2 cellular contexts compared by ENCODE assay signal in the genomic region with DNA sequence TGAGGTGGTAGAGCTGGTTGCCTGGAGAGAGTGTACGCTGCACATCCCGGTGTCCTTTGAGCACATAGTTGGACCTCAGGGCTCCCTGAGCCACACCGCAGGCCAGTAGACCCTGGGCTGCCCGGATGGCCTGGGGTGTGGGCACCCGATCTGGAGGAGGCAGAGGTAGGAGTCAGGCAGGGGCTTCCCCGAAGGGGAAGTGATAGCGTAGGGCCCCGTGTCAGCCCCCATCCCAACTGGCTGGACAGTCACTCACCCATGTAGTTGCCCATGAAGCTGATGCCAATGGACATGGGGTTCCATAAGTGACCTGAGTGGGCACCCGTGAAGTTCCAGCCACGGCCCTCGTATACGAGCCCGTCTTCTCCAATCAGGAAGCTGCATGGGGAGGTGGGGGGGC.
TF ChIP-seq lines count a peak whose summit lies in the region.

No MANE protein-coding gene starts in this region.

TF ChIP-seq in HCT116, 20 proteins besides CTCF, POLR2A, EP300 and RAD21:
- TF ChIP-seq JUND (IDR thresholded peaks at IDR 0.05) (no peak), ZFX (IDR thresholded peaks at IDR 0.05) (no peak), CBX3 (IDR thresholded peaks at IDR 0.05; ENCODE audit: low read depth) (no peak), CEBPB (IDR thresholded peaks at IDR 0.05; ENCODE audit: low read depth) (no peak), EGR1 (IDR thresholded peaks at IDR 0.05; ENCODE audit: low read depth) (no peak), SRF (IDR thresholded peaks at IDR 0.05; ENCODE audit: low read depth) (no peak), YY1 (IDR thresholded peaks at IDR 0.05; ENCODE audit: extremely low read depth, insufficient replicate concordance, low read depth, low read length) (no peak), TCF7L2 (IDR thresholded peaks at IDR 0.05; ENCODE audit: borderline replicate concordance, extremely low read depth, insufficient read depth, insufficient read length) (no peak)
- TF ChIP-seq, protein P1, sequence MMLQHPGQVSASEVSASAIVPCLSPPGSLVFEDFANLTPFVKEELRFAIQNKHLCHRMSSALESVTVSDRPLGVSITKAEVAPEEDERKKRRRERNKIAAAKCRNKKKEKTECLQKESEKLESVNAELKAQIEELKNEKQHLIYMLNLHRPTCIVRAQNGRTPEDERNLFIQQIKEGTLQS (IDR thresholded peaks at IDR 0.05): no peak

TF ChIP-seq in K562, 482 proteins besides CTCF, POLR2A, EP300 and RAD21:
- TF ChIP-seq MECOM (CRISPR knock-in tag; IDR thresholded peaks at IDR 0.05) (no peak), POLR2G (IDR thresholded peaks at IDR 0.05; ENCODE audit: low read depth, low read length) (peak; percentile 24; the same call in 1 of the 2 replicates)
TF ChIP-seq in K562: peak in this region for 1.
